Comparison of ENCODE assay signal across 13 cellular contexts in the genomic region with DNA sequence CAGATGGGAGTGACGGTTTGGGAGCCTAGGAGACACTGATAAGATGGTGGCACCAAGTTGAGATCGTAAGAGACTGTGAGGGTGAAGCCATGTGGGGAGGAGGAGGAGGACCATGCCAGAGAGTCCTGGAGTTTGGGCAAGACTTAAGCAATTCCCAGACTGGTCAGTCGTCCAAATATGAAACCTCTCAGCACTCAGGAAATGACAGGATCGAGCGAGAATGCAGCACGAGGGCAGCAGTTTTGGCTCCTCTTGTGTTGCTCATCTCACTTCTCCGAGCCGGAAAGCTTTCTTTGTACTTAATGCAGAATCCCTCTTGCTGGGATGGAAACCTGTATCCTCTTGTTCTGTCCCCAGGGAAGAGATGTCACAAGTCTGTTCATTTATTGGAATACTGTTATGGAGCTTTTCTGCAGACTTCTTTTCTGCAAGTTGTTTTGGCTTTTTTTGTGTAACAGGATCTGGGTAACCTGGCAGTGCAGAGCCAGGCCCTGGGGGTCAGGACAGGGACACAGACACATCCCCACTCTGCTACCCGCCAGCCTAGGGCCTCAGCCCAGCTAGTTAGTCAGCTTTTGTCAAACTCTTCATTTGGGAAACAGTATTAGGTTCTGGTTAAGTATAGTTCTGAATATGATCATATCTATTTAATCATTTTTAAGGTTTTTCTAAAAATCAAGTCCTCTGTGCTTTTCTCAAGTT. TPM values are rescaled to one million over a fixed set of nuclear protein-coding genes. Genes with fewer than 3 reads are reported as not detected.
DNase-seq lines count a peak whose midpoint lies in the region; ATAC-seq and TF ChIP-seq lines count a peak whose summit lies in the region.
"Had no signal": no experiment of that assay in that cellular context is flagged by ENCODE, and none has a peak within 500 bp of the region (broad histone marks: within the 10 kb centered on the region; RNA-seq: fewer than 3 reads in every experiment).

No MANE protein-coding gene starts in this region.

- ATAC-seq in natural killer cell (no peak), HG02759 (IDR thresholded peaks at IDR 0.05; ENCODE audit: unreplicated experiment) (no peak)
- ATAC-seq in natural killer cell treated with Interleukin-12 subunit alpha and Interleukin-12 subunit beta and Interleukin-15 and Interleukin-18, amount 100 ng/mL, for 72 hours: no peak
- ATAC-seq in activated T-cell treated with anti-CD3 and anti-CD28 coated beads, Interleukin-2, amount 50 U/mL, for 72 hours (replicated peaks in 1 of 2): no peak

- no peak overlapping the region for H3K4me3 ChIP-seq in CD8-positive, alpha-beta memory T cell (ENCODE audit: low read length)
- H3K4me3 ChIP-seq: stomach had no signal

- H3K4me1 ChIP-seq in CD8-positive, alpha-beta memory T cell (ENCODE audit: insufficient read depth, low read length): no peaks in the 10 kb centered on the region
- H3K4me1 ChIP-seq: stomach had no signal

- CTCF ChIA-PET in CD8-positive, alpha-beta memory T cell (lab: Charles Lee): no interaction called here

- H3K27me3 Mint-ChIP-seq in natural killer cell (ENCODE audit: low read depth in 2 of 2) (peaks cover 0 to 7% of the 10 kb centered on the region in 2 donors), immature natural killer cell (ENCODE audit: low read depth in 3 of 3) (peaks cover 2 to 7% (median 7%) of the 10 kb centered on the region in 3 donors)
- H3K27me3 Mint-ChIP-seq in natural killer cell treated with Interleukin-12 subunit alpha and Interleukin-12 subunit beta and Interleukin-15 and Interleukin-18, amount 100 ng/mL, for 72 hours: peaks cover 8 to 19% of the 10 kb centered on the region in 2 donors
- peaks cover 23 to 52% of the 10 kb centered on the region in 2 donors for H3K27me3 Mint-ChIP-seq in CD8-positive, alpha-beta memory T cell
- peaks cover 18% of the 10 kb centered on the region for H3K27me3 Mint-ChIP-seq in activated T-cell treated with anti-CD3 and anti-CD28 coated beads, Interleukin-2, amount 50 U/mL, for 72 hours (ENCODE audit: low read depth)

- no peaks in the 10 kb centered on the region for H3K27me3 ChIP-seq in CD8-positive, alpha-beta memory T cell (ENCODE audit: insufficient read depth, low read length, poor library complexity, severe bottlenecking)
- H3K27me3 ChIP-seq: stomach had no signal

- H3K27ac ChIP-seq in CD8-positive, alpha-beta memory T cell (ENCODE audit: low read depth, low read length): no peak overlapping the region
- H3K27ac ChIP-seq: epithelial cell of prostate, stomach had no signal

- TF ChIP-seq CTCF in natural killer cell (IDR thresholded peaks at IDR 0.05): no peak

- H3K9me3 Mint-ChIP-seq in natural killer cell (no peaks in the 10 kb centered on the region), immature natural killer cell (no peaks in the 10 kb centered on the region)
- H3K9me3 Mint-ChIP-seq in natural killer cell treated with Interleukin-12 subunit alpha and Interleukin-12 subunit beta and Interleukin-15 and Interleukin-18, amount 100 ng/mL, for 72 hours: no peaks in the 10 kb centered on the region
- H3K9me3 Mint-ChIP-seq in CD8-positive, alpha-beta memory T cell: no peaks in the 10 kb centered on the region
- H3K9me3 Mint-ChIP-seq in activated T-cell treated with anti-CD3 and anti-CD28 coated beads, Interleukin-2, amount 50 U/mL, for 72 hours: no peaks in the 10 kb centered on the region

- H3K36me3 ChIP-seq in CD8-positive, alpha-beta memory T cell (ENCODE audit: insufficient read depth, low read length): no peaks in the 10 kb centered on the region
- H3K36me3 ChIP-seq: stomach had no signal

- H3K9me3 ChIP-seq in CD8-positive, alpha-beta memory T cell (ENCODE audit: low read length): no peaks in the 10 kb centered on the region
- H3K9me3 ChIP-seq: stomach had no signal

- DNase-seq in natural killer cell: no peak
- no peak for DNase-seq in natural killer cell treated with Interleukin-12 subunit alpha and Interleukin-12 subunit beta and Interleukin-15 and Interleukin-18, amount 100 ng/mL, for 72 hours (ENCODE audit: low spot score)
- peak; percentile 69 for DNase-seq in astrocyte of the hippocampus (ENCODE audit: low read depth, low spot score)
- DNase-seq in immature natural killer cell: no peak
- no peak for DNase-seq in CD8-positive, alpha-beta memory T cell
- no peak for DNase-seq in activated T-cell treated with anti-CD3 and anti-CD28 coated beads, Interleukin-2, amount 50 U/mL, for 1 hour
- no peak for DNase-seq in activated T-cell treated with anti-CD3 and anti-CD28 coated beads, Interleukin-2, amount 50 U/mL, for 72 hours
- DNase-seq: GF-D8; NCI-H1930; stimulated activated CD4-positive, alpha-beta T cell treated with anti-CD3 and anti-CD28 coated beads, Interleukin-2, amount 100 ng/mL, for 48 hours; stomach had no signal

- intact Hi-C loops in natural killer cell (cut with micrococcal nuclease): no loop called here

- H3K4me3 Mint-ChIP-seq in natural killer cell (peak overlapping the region; percentile 32), immature natural killer cell (peak overlapping the region in 4 of 5 donors; percentile 3 to 39 (median 22))
- H3K4me3 Mint-ChIP-seq in natural killer cell treated with Interleukin-12 subunit alpha and Interleukin-12 subunit beta and Interleukin-15 and Interleukin-18, amount 100 ng/mL, for 72 hours: no peak overlapping the region
- H3K4me3 Mint-ChIP-seq in CD8-positive, alpha-beta memory T cell: no peak overlapping the region
- no peak overlapping the region for H3K4me3 Mint-ChIP-seq in activated T-cell treated with anti-CD3 and anti-CD28 coated beads, Interleukin-2, amount 50 U/mL, for 72 hours

- H3K4me1 Mint-ChIP-seq in natural killer cell (peaks cover 28 to 29% of the 10 kb centered on the region in 2 donors), immature natural killer cell (peaks cover 24 to 29% of the 10 kb centered on the region in 2 donors)
- H3K4me1 Mint-ChIP-seq in natural killer cell treated with Interleukin-12 subunit alpha and Interleukin-12 subunit beta and Interleukin-15 and Interleukin-18, amount 100 ng/mL, for 72 hours (ENCODE audit: low read depth in 2 of 2): peaks cover 17 to 24% of the 10 kb centered on the region in 2 donors
- H3K4me1 Mint-ChIP-seq in CD8-positive, alpha-beta memory T cell: peaks cover 0 to 5% (median 0%) of the 10 kb centered on the region in 3 donors
- H3K4me1 Mint-ChIP-seq in activated T-cell treated with anti-CD3 and anti-CD28 coated beads, Interleukin-2, amount 50 U/mL, for 72 hours (ENCODE audit: low read depth): no peaks in the 10 kb centered on the region

- H3K36me3 Mint-ChIP-seq in natural killer cell: no peaks in the 10 kb centered on the region
- H3K36me3 Mint-ChIP-seq in natural killer cell treated with Interleukin-12 subunit alpha and Interleukin-12 subunit beta and Interleukin-15 and Interleukin-18, amount 100 ng/mL, for 72 hours: no peaks in the 10 kb centered on the region
- peaks cover 0 to 6% (median 0%) of the 10 kb centered on the region in 3 donors for H3K36me3 Mint-ChIP-seq in immature natural killer cell
- no peaks in the 10 kb centered on the region for H3K36me3 Mint-ChIP-seq in CD8-positive, alpha-beta memory T cell
- no peaks in the 10 kb centered on the region for H3K36me3 Mint-ChIP-seq in activated T-cell treated with anti-CD3 and anti-CD28 coated beads, Interleukin-2, amount 50 U/mL, for 72 hours (ENCODE audit: insufficient read depth in 2 of 2)

- POLR2A ChIA-PET in CD8-positive, alpha-beta memory T cell (lab: Charles Lee): no interaction called here

- H3K27ac Mint-ChIP-seq in natural killer cell: no peak overlapping the region
- H3K27ac Mint-ChIP-seq in natural killer cell treated with Interleukin-12 subunit alpha and Interleukin-12 subunit beta and Interleukin-15 and Interleukin-18, amount 100 ng/mL, for 72 hours: peak overlapping the region in 1 of 2 donors; percentile 34
- H3K27ac Mint-ChIP-seq in immature natural killer cell: peak overlapping the region in 1 of 6 donors; percentile 15
- H3K27ac Mint-ChIP-seq in CD8-positive, alpha-beta memory T cell: peak overlapping the region in 1 of 8 donors; percentile 3
- H3K27ac Mint-ChIP-seq in activated T-cell treated with anti-CD3 and anti-CD28 coated beads, Interleukin-2, amount 50 U/mL, for 72 hours: no peak overlapping the region

RNA-seq across cellular contexts. Expression of a gene that starts 34.3 kb away (rescaled TPM):
- not detected for total RNA-seq in natural killer cell
- not detected for total RNA-seq in natural killer cell treated with Interleukin-12 subunit alpha and Interleukin-12 subunit beta and Interleukin-15 and Interleukin-18, amount 100 ng/mL, for 72 hours
- polyA plus RNA-seq in immature natural killer cell: not detected
- under 1 TPM; 0.04 TPM for total RNA-seq in CD8-positive, alpha-beta memory T cell
- not detected for polyA plus RNA-seq in CD8-positive, alpha-beta memory T cell
- total RNA-seq in activated T-cell treated with anti-CD3 and anti-CD28 coated beads, Interleukin-2, amount 50 U/mL, for 72 hours: under 1 TPM in 1 of 2 donors, not detected in 1; 0.30 TPM

Comparison
In these comparisons a context has a peak if more than half of its experiments do, and no peak if none do; other contexts are left out.
1. H3K4me3 Mint-ChIP-seq: peak in natural killer cell (single experiment) and immature natural killer cell (4 of 5); none in natural killer cell treated with Interleukin-12 subunit alpha and Interleukin-12 subunit beta and Interleukin-15 and Interleukin-18, amount 100 ng/mL, for 72 hours (single experiment), CD8-positive, alpha-beta memory T cell (0 of 7) and activated T-cell treated with anti-CD3 and anti-CD28 coated beads, Interleukin-2, amount 50 U/mL, for 72 hours (0 of 2).